ENCODE assay signal across 8 cellular contexts in the genomic region with DNA sequence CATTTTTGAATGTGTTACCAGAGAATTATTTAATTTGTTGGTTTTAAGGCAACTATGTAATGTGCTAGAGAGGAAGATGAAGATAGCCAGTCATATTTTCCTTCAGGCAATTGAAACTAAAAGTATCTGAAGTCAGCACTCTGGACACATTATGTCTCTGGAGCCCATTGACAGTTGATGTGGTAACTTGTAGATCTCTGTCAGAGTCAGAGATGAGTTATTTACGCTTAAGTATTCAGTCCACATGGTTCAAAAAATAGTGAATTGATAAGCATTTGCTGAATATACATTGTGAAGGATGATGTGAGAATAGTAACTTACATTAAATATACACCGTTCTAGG. TPM values are rescaled to one million over a fixed set of nuclear protein-coding genes. Genes with fewer than 3 reads are reported as not detected.
DNase-seq lines count a peak whose midpoint lies in the region; TF ChIP-seq lines count a peak whose summit lies in the region.

No MANE protein-coding gene starts in this region.

- H3K27ac ChIP-seq in Karpas-422 (ENCODE audit: low read length) (peak overlapping the region; percentile 24; the same call in 1 of the 2 replicates), muscle layer of duodenum (ENCODE audit: low read length) (peak overlapping the region; percentile 5)

- H3K4me1 Mint-ChIP-seq in CD14-positive monocyte (peaks cover 32% of the 10 kb centered on the region), MCF 10A (ENCODE audit: insufficient read depth, unreplicated experiment) (peaks cover 6% of the 10 kb centered on the region)

- intact Hi-C loops in CD14-positive monocyte (cut with micrococcal nuclease) (loop anchor here in 1 of 2 donors (10.0 kb wide), 1 partner anchor 204 kb away; a partner anchor contains a TSS), MCF 10A (cut with micrococcal nuclease) (loop anchor here (1.0 to 2.0 kb wide), 2 partner anchors 33 to 98 kb away; a partner anchor contains a TSS)

- TF ChIP-seq CTCF in CD14-positive monocyte (IDR thresholded peaks at IDR 0.05): no peak
- TF ChIP-seq CTCF in MCF 10A (IDR thresholded peaks at IDR 0.05; ENCODE audit: unreplicated experiment): no peak

- POLR2A ChIA-PET in MCF 10A (lab: Yijun Ruan, JAX): interaction anchor here (0.8 to 1.2 kb wide), 5 partner anchors 28 to 180 kb away, joined by 3 to 13 read pairs (median 5); a partner anchor contains a TSS

- H3K36me3 Mint-ChIP-seq in CD14-positive monocyte (peaks cover 15 to 18% of the 10 kb centered on the region in 2 donors), MCF 10A (ENCODE audit: insufficient read depth, unreplicated experiment) (peaks cover 45% of the 10 kb centered on the region)

- H3K27ac Mint-ChIP-seq in CD14-positive monocyte (peak overlapping the region in 6 of 7 donors; percentile 63 to 94 (median 80)), MCF 10A (ENCODE audit: low read depth, unreplicated experiment) (peak overlapping the region; percentile 88)

- H3K27me3 Mint-ChIP-seq in CD14-positive monocyte (ENCODE audit: low read depth in 3 of 3): no peaks in the 10 kb centered on the region
- H3K27me3 Mint-ChIP-seq in MCF 10A (ENCODE audit: insufficient read depth, unreplicated experiment): no peaks in the 10 kb centered on the region

- H3K36me3 ChIP-seq in Karpas-422 (ENCODE audit: insufficient read depth, low read length) (peaks cover 32% of the 10 kb centered on the region), muscle layer of duodenum (ENCODE audit: control insufficient read depth in 1 of 2, insufficient read depth in 2 of 2, low read length in 2 of 2) (peaks cover 0 to 6% of the 10 kb centered on the region in 2 donors)

- H2AFZ ChIP-seq in Karpas-422 (ENCODE audit: low read length): no peak overlapping the region

- H3K4me1 ChIP-seq in Karpas-422 (ENCODE audit: low read length): peaks cover 45% of the 10 kb centered on the region
- H3K4me1 ChIP-seq in muscle layer of duodenum (ENCODE audit: control insufficient read depth in 1 of 2, insufficient read depth in 2 of 2, low read length in 2 of 2): peaks cover 18 to 45% of the 10 kb centered on the region in 2 donors

- CTCF ChIA-PET in MCF 10A (lab: Yijun Ruan, JAX): interaction anchor here (0.6 to 1.1 kb wide), 6 partner anchors 25 to 199 kb away, joined by 3 to 15 read pairs (median 4); no protein-coding TSS in a partner anchor

- peaks cover 63% of the 10 kb centered on the region for H3K79me2 ChIP-seq in Karpas-422 (ENCODE audit: low read length)

- H4K20me1 ChIP-seq in Karpas-422 (ENCODE audit: insufficient read depth, low read depth, low read length): peaks cover 40% of the 10 kb centered on the region

- peak overlapping the region; percentile 53 for H3K9ac ChIP-seq in Karpas-422 (ENCODE audit: low read length)

- H3K9me3 Mint-ChIP-seq in CD14-positive monocyte: no peaks in the 10 kb centered on the region
- no peaks in the 10 kb centered on the region for H3K9me3 Mint-ChIP-seq in MCF 10A (ENCODE audit: unreplicated experiment)

- H3K9me2 ChIP-seq in Karpas-422 (replicated peaks; ENCODE audit: insufficient read depth, low read length): no peaks in the 10 kb centered on the region

- peak overlapping the region; percentile 89 for H3K4me3 ChIP-seq in Karpas-422 (ENCODE audit: low read length)
- H3K4me3 ChIP-seq in muscle layer of duodenum (ENCODE audit: low read depth in 1 of 2, low read length in 2 of 2): peak overlapping the region; percentile 5 to 90

- H3K9me3 ChIP-seq in Karpas-422 (ENCODE audit: low read length): no peaks in the 10 kb centered on the region
- no peaks in the 10 kb centered on the region for H3K9me3 ChIP-seq in muscle layer of duodenum (ENCODE audit: control insufficient read depth in 1 of 2, low read length in 2 of 2)

- H3K27me3 ChIP-seq in Karpas-422 (ENCODE audit: low read length) (no peaks in the 10 kb centered on the region), muscle layer of duodenum (ENCODE audit: low read depth, low read length) (no peaks in the 10 kb centered on the region)

- DNase-seq in CD14-positive monocyte (ENCODE audit: low spot score) (no peak), Karpas-422 (no peak), MCF 10A (ENCODE audit: unreplicated experiment) (peak; percentile 14), NCI-H774 (lab: John Stamatoyannopoulos, UW) (no peak), SHP77 (lab: John Stamatoyannopoulos, UW) (no peak)
- DNase-seq in stimulated activated CD4-positive, alpha-beta T cell treated with anti-CD3 and anti-CD28 coated beads, Interleukin-2, amount 100 ng/mL, for 48 hours: no peak
- DNase-seq in stimulated activated CD4-positive, alpha-beta T cell treated with anti-CD3 and anti-CD28 coated beads, Interleukin-12 subunit alpha, Interleukin-12 subunit beta, amount 100 ng/mL, for 4 hours: no peak

- TSS peak; percentile 26 for BruUV-seq in MCF 10A (replicated peaks; lab: Mats Ljungman, UMichigan)

- peak overlapping the region; percentile 98 for H3K4me2 ChIP-seq in Karpas-422 (ENCODE audit: low read depth, low read length, poor library complexity, severe bottlenecking)

- H3K4me3 Mint-ChIP-seq in CD14-positive monocyte (peak overlapping the region; percentile 76 to 93), MCF 10A (ENCODE audit: unreplicated experiment) (peak overlapping the region; percentile 92)

RNA-seq across cellular contexts. Expression of a gene that starts 2.1 kb away (rescaled TPM):
- polyA plus RNA-seq in CD14-positive monocyte: 1 to 10 TPM; 6.7 to 8.5 TPM
- 66.2 and 148 TPM in 2 replicates for total RNA-seq in Karpas-422 (2014; rRNA removed; shearing (Covaris generic); ENCODE audit: low replicate concordance)
- total RNA-seq in MCF 10A (2022): 62.2 and 63.2 TPM in 2 replicates
